ENCODE assay signal across 15 cellular contexts in the genomic region with DNA sequence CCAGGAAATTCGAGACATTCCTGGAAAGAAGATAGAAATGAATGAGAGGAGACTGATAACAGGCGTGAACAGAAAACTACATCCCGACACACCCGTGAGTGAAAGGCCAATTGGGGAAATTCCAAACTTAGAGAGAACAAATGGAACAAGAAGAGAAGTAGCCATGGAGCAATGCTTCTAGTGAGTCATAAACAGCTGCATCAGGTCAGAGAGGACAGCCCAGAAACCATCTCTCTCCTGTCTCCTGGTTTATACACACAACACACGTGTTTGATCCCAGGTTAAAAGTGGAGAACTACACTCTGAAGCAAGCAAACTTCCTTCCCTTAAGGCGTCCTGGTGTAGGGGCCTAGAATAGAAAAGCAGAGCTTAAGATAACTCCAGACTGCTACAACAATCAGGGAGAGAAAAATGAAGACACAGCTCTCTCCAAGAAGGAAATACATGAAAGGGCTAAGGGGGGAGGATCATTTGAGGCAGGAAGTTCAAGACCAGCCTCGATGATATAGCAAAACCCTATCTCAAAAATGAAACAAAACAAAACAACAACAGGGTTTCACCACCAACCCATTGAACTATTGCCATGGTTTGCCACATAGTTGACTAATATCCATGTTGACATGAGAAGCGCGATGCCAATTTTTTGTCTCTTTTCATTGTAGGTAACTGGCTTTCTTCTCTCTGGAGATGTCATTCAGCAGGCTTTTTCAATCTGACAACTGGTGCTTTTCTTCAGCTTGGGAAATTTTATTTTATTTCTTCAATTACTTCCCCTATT. TPM values are rescaled to one million over a fixed set of nuclear protein-coding genes. Genes with fewer than 3 reads are reported as not detected.
DNase-seq lines count a peak whose midpoint lies in the region; ATAC-seq lines count a peak whose summit lies in the region.
"Had no signal": no experiment of that assay in that cellular context is flagged by ENCODE, and none has a peak within 500 bp of the region (broad histone marks: within the 10 kb centered on the region; RNA-seq: fewer than 3 reads in every experiment).

No MANE protein-coding gene starts in this region.

- ATAC-seq in sciatic nerve (peak; percentile 90), HG03196 (IDR thresholded peaks at IDR 0.05; ENCODE audit: unreplicated experiment) (no peak), GM19035 (IDR thresholded peaks at IDR 0.05; ENCODE audit: unreplicated experiment) (no peak)
- ATAC-seq: A549 had no signal

- DNase-seq in SIG-M5 treated with dmso at 0.1 percent for 504 hours (lab: John Stamatoyannopoulos, UW; ENCODE audit: unreplicated experiment) (peak; percentile 15), SIG-M5 (lab: John Stamatoyannopoulos, UW) (no peak), LHCN-M2 (ENCODE audit: low read depth) (peak; percentile 92), dermis blood vessel endothelial cell (peak; percentile 10), sciatic nerve (ENCODE audit: low spot score) (no peak), C1 segment of cervical spinal cord (lab: John Stamatoyannopoulos, UW) (no peak)
- DNase-seq: activated CD8-positive, alpha-beta memory T cell treated with anti-CD3 and anti-CD28 coated beads for 24 hours; activated gamma-delta T cell treated with Interleukin-2 at 50 U/mL for 16 hours; Calu3; H9; NCI-H2107; SHP77 had no signal

- intact Hi-C loops in sciatic nerve (cut with DNase I), result no loop called here

RNA-seq across cellular contexts. Expression of a gene that starts 26.9 kb away (rescaled TPM):
- total RNA-seq in LHCN-M2 (2014; rRNA removed) (40.7 and 41.2 TPM in 2 replicates), dermis blood vessel endothelial cell (43.4 and 56.3 TPM in 2 replicates), sciatic nerve (90.1 TPM)
- polyA plus RNA-seq in LHCN-M2 (2012), result 46.7 TPM
- total RNA-seq: Calu3, H9 had no signal

Comparison
In these comparisons a context has a peak if more than half of its experiments do, and no peak if none do; other contexts are left out.
1. DNase-seq: peak in SIG-M5 treated with dmso at 0.1 percent for 504 hours (single experiment), LHCN-M2 (single experiment) and dermis blood vessel endothelial cell (single experiment); none in SIG-M5 (single experiment), sciatic nerve (single experiment) and C1 segment of cervical spinal cord (0 of 14).